ENCODE assay signal across 2 cellular contexts in genomic region chr5:146451411-146451810, GRCh38.
TF ChIP-seq lines count a peak whose summit lies in the region.

No MANE protein-coding gene starts in this region.

TF ChIP-seq in K562, 482 proteins besides CTCF, POLR2A, EP300 and RAD21 (continued from another document):
- peak; percentile 81 for TF ChIP-seq CTCFL (IDR thresholded peaks at IDR 0.05; ENCODE audit: borderline replicate concordance, insufficient read depth, low read depth, low read length, poor library complexity, severe bottlenecking)

TF ChIP-seq in neural cell, 6 proteins besides CTCF, POLR2A, EP300 and RAD21 (continued from another document):
- TF ChIP-seq REST (IDR thresholded peaks at IDR 0.05; ENCODE audit: borderline replicate concordance), result no peak
